Comparison of ENCODE assay signal across 8 cellular contexts in the genomic region with DNA sequence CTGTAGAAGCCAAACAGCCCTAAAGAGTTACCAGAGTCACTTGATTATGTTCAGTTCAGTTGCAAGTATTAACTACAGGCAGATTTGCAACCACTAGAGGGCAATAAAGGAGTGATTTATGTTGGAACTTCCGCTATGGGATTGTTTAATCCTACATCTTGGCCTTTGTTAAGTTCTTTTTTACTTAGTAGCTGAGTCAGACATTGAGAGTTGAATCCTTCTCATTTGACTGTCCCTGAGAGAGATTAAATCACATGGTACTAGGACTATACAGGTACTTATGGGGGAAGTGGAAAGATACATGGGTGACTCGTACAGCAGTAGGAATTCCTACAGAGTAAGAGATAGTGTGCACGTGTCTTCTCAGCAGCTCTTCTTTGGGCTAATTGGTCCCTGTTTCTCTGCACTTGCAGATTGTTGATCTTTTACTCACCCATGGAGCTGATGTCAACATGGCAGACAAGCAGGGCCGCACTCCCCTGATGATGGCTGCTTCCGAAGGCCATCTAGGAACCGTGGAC. TPM values are rescaled to one million over a fixed set of nuclear protein-coding genes. Genes with fewer than 3 reads are reported as not detected.
DNase-seq lines count a peak whose midpoint lies in the region; ATAC-seq and TF ChIP-seq lines count a peak whose summit lies in the region.

No MANE protein-coding gene starts in this region.

- TF ChIP-seq RAD21 in Ishikawa (IDR thresholded peaks at IDR 0.05; ENCODE audit: low read depth): peak; percentile 46

- intact Hi-C loops in dorsolateral prefrontal cortex (cut with DNase I): loop anchor here (2.0 to 10.0 kb wide), 9 partner anchors 221 to 731 kb away; partner anchors contain the start of gene TANC2 (in 1 of the 2)

- H3K79me1 ChIP-seq in mesendoderm (ENCODE audit: low read length): no peaks in the 10 kb centered on the region

- no peak overlapping the region for H3K18ac ChIP-seq in mesendoderm (ENCODE audit: low read length)

- TF ChIP-seq EP300 in Ishikawa (IDR thresholded peaks at IDR 0.05; ENCODE audit: borderline replicate concordance): no peak

- no peak overlapping the region for H3K27ac ChIP-seq in OCI-LY1 (ENCODE audit: low read depth, low read length, poor library complexity, severe bottlenecking)
- peak overlapping the region in 1 of 59 donors; percentile 16 for H3K27ac ChIP-seq in dorsolateral prefrontal cortex
- H3K27ac ChIP-seq in mesendoderm (ENCODE audit: low read depth, low read length): no peak overlapping the region

- 0 out of 2 replicates have a peak overlapping the region, but pooled peaks have one; percentile 11 for H2AFZ ChIP-seq in OCI-LY1 (ENCODE audit: low read length)

- WGBS in mesendoderm (ENCODE audit: extremely low coverage, insufficient coverage, low lambda C conversion rate): no CpG with 5 or more reads among the region's 6 CpGs

- H3K4me2 ChIP-seq in OCI-LY1 (ENCODE audit: low read length) (no peak overlapping the region), mesendoderm (ENCODE audit: low read length) (no peak overlapping the region)

- H2BK15ac ChIP-seq in mesendoderm (replicated peaks; ENCODE audit: low read depth): no peak overlapping the region

- H2BK120ac ChIP-seq in mesendoderm (ENCODE audit: low read depth, low read length): no peak overlapping the region

- no peak for ATAC-seq in GM21367 (IDR thresholded peaks at IDR 0.05; ENCODE audit: unreplicated experiment)
- ATAC-seq in GM21825 (IDR thresholded peaks at IDR 0.05; ENCODE audit: unreplicated experiment): no peak
- no peak for ATAC-seq in HG03565 (IDR thresholded peaks at IDR 0.05; ENCODE audit: unreplicated experiment)

- no peaks in the 10 kb centered on the region for H3K9me3 ChIP-seq in OCI-LY1 (ENCODE audit: low read length)

- H3K4ac ChIP-seq in mesendoderm (ENCODE audit: low read depth, low read length): no peak overlapping the region

- H3K79me2 ChIP-seq in OCI-LY1 (ENCODE audit: insufficient read depth, low read length): no peaks in the 10 kb centered on the region
- H3K79me2 ChIP-seq in mesendoderm (ENCODE audit: control insufficient read depth, insufficient read depth, low read length): no peaks in the 10 kb centered on the region

- H3K4me3 ChIP-seq in OCI-LY1 (ENCODE audit: low read depth, low read length, poor library complexity, severe bottlenecking) (no peak overlapping the region), dorsolateral prefrontal cortex (no peak overlapping the region), mesendoderm (ENCODE audit: low read length) (no peak overlapping the region)

- H3K27me3 ChIP-seq in OCI-LY1 (ENCODE audit: insufficient read depth, low read length): no peaks in the 10 kb centered on the region; the same call in 1 of the 2 replicates
- H3K27me3 ChIP-seq in dorsolateral prefrontal cortex: no peaks in the 10 kb centered on the region
- H3K27me3 ChIP-seq in mesendoderm (ENCODE audit: insufficient read depth, low read length, poor library complexity): no peaks in the 10 kb centered on the region

- TF ChIP-seq CTCF in OCI-LY1 (IDR thresholded peaks at IDR 0.05; ENCODE audit: low read length) (peak; percentile 85), dorsolateral prefrontal cortex (IDR thresholded peaks at IDR 0.05 in 54 of 56, conservative IDR thresholded peaks at IDR 0.05 in 2 of 56; ENCODE audit: low read depth in 1 of 56, partially characterized antibody in 56 of 56) (peak; percentile 50 to 79 (median 70))

- DNase-seq in DMS79 (lab: John Stamatoyannopoulos, UW) (peak; percentile 7), dorsolateral prefrontal cortex (no peak), mesendoderm (peak; percentile 69)

- H3F3A ChIP-seq in OCI-LY1 (ENCODE audit: insufficient read depth, low read length): no peaks in the 10 kb centered on the region

- H4K5ac ChIP-seq in mesendoderm (ENCODE audit: low read length): no peak overlapping the region

- H3K4me1 ChIP-seq in OCI-LY1 (ENCODE audit: insufficient read depth, low read length, severe bottlenecking) (no peaks in the 10 kb centered on the region), mesendoderm (ENCODE audit: control insufficient read depth, low read depth, low read length) (no peaks in the 10 kb centered on the region)

- H4K8ac ChIP-seq in mesendoderm (ENCODE audit: low read depth, low read length): no peak overlapping the region

- no peak overlapping the region for H3K23ac ChIP-seq in mesendoderm (ENCODE audit: low read length)

- no peak overlapping the region for H2BK5ac ChIP-seq in mesendoderm (ENCODE audit: low read length)

- no peaks in the 10 kb centered on the region for H4K20me1 ChIP-seq in OCI-LY1 (ENCODE audit: insufficient read depth, low read length)

- H3K9ac ChIP-seq in OCI-LY1 (ENCODE audit: low read length) (no peak overlapping the region), mesendoderm (ENCODE audit: low read length) (no peak overlapping the region)

- H3K56ac ChIP-seq in mesendoderm (ENCODE audit: low read length): no peak overlapping the region

- no peak overlapping the region for H2AK5ac ChIP-seq in mesendoderm (ENCODE audit: low read length)

- H3K9me2 ChIP-seq in OCI-LY1 (ENCODE audit: low read depth, low read length): no peaks in the 10 kb centered on the region

- H3K36me3 ChIP-seq in OCI-LY1 (ENCODE audit: insufficient read depth, low read length) (no peaks in the 10 kb centered on the region), mesendoderm (ENCODE audit: control insufficient read depth, insufficient read depth, low read length) (no peaks in the 10 kb centered on the region)

TF ChIP-seq in Ishikawa, 13 proteins besides CTCF, POLR2A, EP300 and RAD21:
- TF ChIP-seq REST (IDR thresholded peaks at IDR 0.05; ENCODE audit: low read depth) (no peak), ZBTB7A (IDR thresholded peaks at IDR 0.05; ENCODE audit: low read depth) (no peak), EGR1 (IDR thresholded peaks at IDR 0.05) (no peak), CEBPB (IDR thresholded peaks at IDR 0.05) (no peak), USF1 (IDR thresholded peaks at IDR 0.05) (no peak), YY1 (IDR thresholded peaks at IDR 0.05; ENCODE audit: low read depth) (no peak), TCF12 (IDR thresholded peaks at IDR 0.05; ENCODE audit: low read depth) (no peak), FOXM1 (IDR thresholded peaks at IDR 0.05; ENCODE audit: borderline replicate concordance, low read depth) (no peak), TEAD4 (IDR thresholded peaks at IDR 0.05) (no peak), TAF1 (IDR thresholded peaks at IDR 0.05; ENCODE audit: low read depth) (no peak), NFIC (IDR thresholded peaks at IDR 0.05) (no peak), CREB1 (IDR thresholded peaks at IDR 0.05; ENCODE audit: low read depth) (no peak)
- TF ChIP-seq, protein P1, sequence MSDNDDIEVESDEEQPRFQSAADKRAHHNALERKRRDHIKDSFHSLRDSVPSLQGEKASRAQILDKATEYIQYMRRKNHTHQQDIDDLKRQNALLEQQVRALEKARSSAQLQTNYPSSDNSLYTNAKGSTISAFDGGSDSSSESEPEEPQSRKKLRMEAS (IDR thresholded peaks at IDR 0.05): no peak

RNA-seq across cellular contexts. Expression of gene CYB561, which starts 40.3 kb away (rescaled TPM):
- total RNA-seq in dorsolateral prefrontal cortex: 10 to 100 TPM; 11.4 to 81.5 (median 46.1) TPM
- 25.0 TPM for polyA plus RNA-seq in mesendoderm (2013, experiment 1 of 2)
- polyA plus RNA-seq in mesendoderm (2013, experiment 2 of 2): 24.4 TPM

Comparison
In these comparisons a context has a peak if more than half of its experiments do, and no peak if none do; other contexts are left out.
1. DNase-seq: peak in DMS79 (single experiment) and mesendoderm (single experiment); none in dorsolateral prefrontal cortex (0 of 10).